Comparison of ENCODE assay signal across 8 cellular contexts in the genomic region with DNA sequence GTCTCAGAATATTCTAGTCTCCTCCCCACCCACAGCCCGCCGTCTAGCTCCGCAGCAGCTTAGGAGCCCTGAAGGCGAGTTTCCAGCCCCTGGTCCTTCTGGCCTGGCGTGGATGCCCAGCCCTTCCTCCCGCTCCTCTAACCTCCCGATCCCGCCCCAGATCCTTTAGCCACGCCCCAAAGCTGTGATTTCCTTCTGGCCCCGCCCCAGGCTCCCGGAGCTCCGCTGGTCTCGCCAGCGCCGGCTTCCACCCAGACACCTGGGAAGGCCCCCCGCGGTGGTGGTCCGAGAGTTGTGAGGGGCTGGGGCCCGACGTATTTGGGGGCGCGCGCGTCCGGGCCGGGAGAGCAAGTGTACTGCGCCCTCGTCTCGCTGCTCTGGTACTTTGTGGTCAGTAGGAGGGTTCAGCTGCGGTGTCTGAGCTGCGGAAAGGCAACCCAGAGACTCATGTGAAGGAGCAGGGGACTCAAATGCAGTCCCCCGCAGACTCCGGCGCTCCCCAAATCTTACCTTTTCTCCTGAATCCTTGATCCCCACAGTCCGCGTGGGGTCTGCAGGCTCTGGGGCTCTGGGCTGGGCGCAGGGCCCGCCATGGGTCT. TPM values are rescaled to one million over a fixed set of nuclear protein-coding genes. Genes with fewer than 3 reads are reported as not detected.
DNase-seq lines count a peak whose midpoint lies in the region; ATAC-seq and TF ChIP-seq lines count a peak whose summit lies in the region.

A gene (minus strand): TSS at position 114 of the 599 bp plus-strand sequence. CDS start 2,374 bp downstream, outside the sequence.

- H3K9me3 Mint-ChIP-seq in mesothelial cell of epicardium: no peaks in the 10 kb centered on the region

- no peak within 1 kb of the TSS for H3K27ac ChIP-seq in HUES48 (ENCODE audit: low read depth, low read length)
- H3K27ac ChIP-seq in epithelial cell of prostate: peak within 1 kb of the TSS; percentile 43
- H3K27ac ChIP-seq in thoracic aorta: no peak within 1 kb of the TSS

- H3K9me3 ChIP-seq in HUES48 (ENCODE audit: control insufficient read depth, insufficient read depth, low read length) (no peaks in the 10 kb centered on the region), thoracic aorta (no peaks in the 10 kb centered on the region)

- TF ChIP-seq CTCF in mesothelial cell of epicardium (IDR thresholded peaks at IDR 0.05; ENCODE audit: unreplicated experiment) (no peak), thoracic aorta (IDR thresholded peaks at IDR 0.05) (no peak)

- ATAC-seq in thoracic aorta (ENCODE audit: insufficient number of reproducible peaks, low FRiP score, low read depth) (no peak), GM21360 (IDR thresholded peaks at IDR 0.05; ENCODE audit: unreplicated experiment) (no peak)

- H3K27ac Mint-ChIP-seq in mesothelial cell of epicardium: no peak within 1 kb of the TSS

- H3K27me3 Mint-ChIP-seq in mesothelial cell of epicardium (ENCODE audit: low read depth): peaks cover 26% of the 10 kb centered on the region

- peaks cover 4% of the 10 kb centered on the region for H3K36me3 Mint-ChIP-seq in mesothelial cell of epicardium

- H3K27me3 ChIP-seq in HUES48 (ENCODE audit: control insufficient read depth, insufficient read depth, low read length): peaks cover 47% of the 10 kb centered on the region
- no peaks in the 10 kb centered on the region for H3K27me3 ChIP-seq in thoracic aorta (replicated peaks; ENCODE audit: insufficient read depth)

- H3K4me1 Mint-ChIP-seq in mesothelial cell of epicardium: peaks cover 18% of the 10 kb centered on the region

- peak within 1 kb of the TSS; percentile 70 for H3K4me3 Mint-ChIP-seq in mesothelial cell of epicardium

- H3K9ac ChIP-seq in HUES48 (ENCODE audit: low read depth, low read length): no peak within 1 kb of the TSS

- DNase-seq in AG08395 (ENCODE audit: low spot score): peak; percentile 88
- peak; percentile 18 to 32 for DNase-seq in activated CD4-positive, alpha-beta T cell treated with anti-CD3 and anti-CD28 coated beads, Interleukin-2, amount 50 U/mL, for 4 hours
- DNase-seq in epithelial cell of prostate (ENCODE audit: low read depth, low spot score): no peak
- DNase-seq in mesothelial cell of epicardium (ENCODE audit: low spot score in 2 of 2, unreplicated experiment in 2 of 2): peak in 1 of 2 experiments; percentile 61
- peak; percentile 22 for DNase-seq in thoracic aorta (ENCODE audit: low spot score)
- no peak for DNase-seq in NCI-H2171 (lab: John Stamatoyannopoulos, UW)

- H3K4me3 ChIP-seq in HUES48 (ENCODE audit: low read depth, low read length) (peak within 1 kb of the TSS; percentile 58), thoracic aorta (peak within 1 kb of the TSS; percentile 89)

- H3K36me3 ChIP-seq in HUES48 (ENCODE audit: control insufficient read depth, insufficient read depth, low read length) (no peaks in the 10 kb centered on the region), thoracic aorta (no peaks in the 10 kb centered on the region)

- H3K4me1 ChIP-seq in HUES48 (ENCODE audit: control insufficient read depth, insufficient read depth, low read length) (peaks cover 13% of the 10 kb centered on the region), thoracic aorta (ENCODE audit: control insufficient read depth in 1 of 2, low read depth in 2 of 2) (peaks cover 3 to 18% of the 10 kb centered on the region in 2 donors)

RNA-seq across cellular contexts. Expression of the gene that starts here (rescaled TPM):
- 23.1 to 26.5 TPM (median 25.5 TPM) in 3 replicates for total RNA-seq in mesothelial cell of epicardium
- not detected for total RNA-seq in thoracic aorta

Comparison
In these comparisons a context has a peak if more than half of its experiments do, and no peak if none do; other contexts are left out.
1. RNA of the gene that starts here (total RNA-seq): 23.1 to 26.5 TPM in mesothelial cell of epicardium; not detected in thoracic aorta; every median in the first group is over 10 times any median in the second.
2. Peak in DNase-seq and H3K4me3 ChIP-seq in thoracic aorta; RNA of the gene not detected or under 1 TPM.
3. DNase-seq: peak in AG08395 (single experiment) and activated CD4-positive, alpha-beta T cell treated with anti-CD3 and anti-CD28 coated beads, Interleukin-2, amount 50 U/mL, for 4 hours (2 of 2); none in epithelial cell of prostate (single experiment) and NCI-H2171 (single experiment).